ENCODE assay signal across 2 cellular contexts in the genomic region with DNA sequence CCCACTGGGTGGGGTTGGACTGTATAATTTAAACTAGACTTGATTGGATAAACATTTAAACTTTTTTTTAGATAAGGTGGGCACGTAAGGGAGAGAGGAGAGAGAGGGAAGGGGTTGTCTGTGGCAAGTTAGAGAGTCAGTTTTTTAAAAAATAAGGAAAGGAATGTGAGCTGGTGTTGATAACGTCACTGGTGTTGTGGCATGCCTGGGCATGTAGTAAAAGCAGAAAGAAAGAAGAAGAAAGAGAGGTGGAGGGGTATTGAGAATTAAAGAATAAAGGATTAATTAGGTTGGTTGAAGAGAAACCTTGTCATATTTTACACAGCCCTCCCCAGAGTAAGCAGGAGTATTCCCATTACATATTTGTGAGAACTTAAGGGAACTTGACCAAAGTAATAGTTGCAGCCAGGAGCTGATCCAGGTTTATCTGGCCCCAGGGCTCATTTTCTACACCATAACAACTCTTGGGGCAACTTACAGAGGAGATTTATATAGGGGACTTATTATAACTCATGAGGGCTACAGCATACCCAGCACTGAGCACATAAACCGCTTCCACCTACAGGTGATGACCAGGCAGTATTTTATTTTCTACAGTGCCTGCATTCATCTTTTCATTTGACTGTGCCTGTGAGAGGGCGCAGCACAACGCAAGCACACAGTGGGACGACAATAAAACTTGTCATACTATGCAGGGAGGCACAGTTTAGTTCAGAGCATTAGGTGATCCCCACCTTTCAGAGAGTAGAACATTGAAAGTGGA.
TF ChIP-seq lines count a peak whose summit lies in the region.

No MANE protein-coding gene starts in this region.

TF ChIP-seq in GM23338, 12 proteins besides CTCF, POLR2A, EP300 and RAD21:
- TF ChIP-seq, protein P1, sequence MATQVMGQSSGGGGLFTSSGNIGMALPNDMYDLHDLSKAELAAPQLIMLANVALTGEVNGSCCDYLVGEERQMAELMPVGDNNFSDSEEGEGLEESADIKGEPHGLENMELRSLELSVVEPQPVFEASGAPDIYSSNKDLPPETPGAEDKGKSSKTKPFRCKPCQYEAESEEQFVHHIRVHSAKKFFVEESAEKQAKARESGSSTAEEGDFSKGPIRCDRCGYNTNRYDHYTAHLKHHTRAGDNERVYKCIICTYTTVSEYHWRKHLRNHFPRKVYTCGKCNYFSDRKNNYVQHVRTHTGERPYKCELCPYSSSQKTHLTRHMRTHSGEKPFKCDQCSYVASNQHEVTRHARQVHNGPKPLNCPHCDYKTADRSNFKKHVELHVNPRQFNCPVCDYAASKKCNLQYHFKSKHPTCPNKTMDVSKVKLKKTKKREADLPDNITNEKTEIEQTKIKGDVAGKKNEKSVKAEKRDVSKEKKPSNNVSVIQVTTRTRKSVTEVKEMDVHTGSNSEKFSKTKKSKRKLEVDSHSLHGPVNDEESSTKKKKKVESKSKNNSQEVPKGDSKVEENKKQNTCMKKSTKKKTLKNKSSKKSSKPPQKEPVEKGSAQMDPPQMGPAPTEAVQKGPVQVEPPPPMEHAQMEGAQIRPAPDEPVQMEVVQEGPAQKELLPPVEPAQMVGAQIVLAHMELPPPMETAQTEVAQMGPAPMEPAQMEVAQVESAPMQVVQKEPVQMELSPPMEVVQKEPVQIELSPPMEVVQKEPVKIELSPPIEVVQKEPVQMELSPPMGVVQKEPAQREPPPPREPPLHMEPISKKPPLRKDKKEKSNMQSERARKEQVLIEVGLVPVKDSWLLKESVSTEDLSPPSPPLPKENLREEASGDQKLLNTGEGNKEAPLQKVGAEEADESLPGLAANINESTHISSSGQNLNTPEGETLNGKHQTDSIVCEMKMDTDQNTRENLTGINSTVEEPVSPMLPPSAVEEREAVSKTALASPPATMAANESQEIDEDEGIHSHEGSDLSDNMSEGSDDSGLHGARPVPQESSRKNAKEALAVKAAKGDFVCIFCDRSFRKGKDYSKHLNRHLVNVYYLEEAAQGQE (IDR thresholded peaks at IDR 0.05; ENCODE audit: unreplicated experiment) = no peak
- TF ChIP-seq ZNF114 (CRISPR knock-in tag; IDR thresholded peaks at IDR 0.05) = no peak
- no peak for TF ChIP-seq STAT1 (IDR thresholded peaks at IDR 0.05; ENCODE audit: unreplicated experiment)

TF ChIP-seq in WTC11, 78 proteins besides CTCF, POLR2A, EP300 and RAD21 (continued from another document):
- TF ChIP-seq, protein P2, sequence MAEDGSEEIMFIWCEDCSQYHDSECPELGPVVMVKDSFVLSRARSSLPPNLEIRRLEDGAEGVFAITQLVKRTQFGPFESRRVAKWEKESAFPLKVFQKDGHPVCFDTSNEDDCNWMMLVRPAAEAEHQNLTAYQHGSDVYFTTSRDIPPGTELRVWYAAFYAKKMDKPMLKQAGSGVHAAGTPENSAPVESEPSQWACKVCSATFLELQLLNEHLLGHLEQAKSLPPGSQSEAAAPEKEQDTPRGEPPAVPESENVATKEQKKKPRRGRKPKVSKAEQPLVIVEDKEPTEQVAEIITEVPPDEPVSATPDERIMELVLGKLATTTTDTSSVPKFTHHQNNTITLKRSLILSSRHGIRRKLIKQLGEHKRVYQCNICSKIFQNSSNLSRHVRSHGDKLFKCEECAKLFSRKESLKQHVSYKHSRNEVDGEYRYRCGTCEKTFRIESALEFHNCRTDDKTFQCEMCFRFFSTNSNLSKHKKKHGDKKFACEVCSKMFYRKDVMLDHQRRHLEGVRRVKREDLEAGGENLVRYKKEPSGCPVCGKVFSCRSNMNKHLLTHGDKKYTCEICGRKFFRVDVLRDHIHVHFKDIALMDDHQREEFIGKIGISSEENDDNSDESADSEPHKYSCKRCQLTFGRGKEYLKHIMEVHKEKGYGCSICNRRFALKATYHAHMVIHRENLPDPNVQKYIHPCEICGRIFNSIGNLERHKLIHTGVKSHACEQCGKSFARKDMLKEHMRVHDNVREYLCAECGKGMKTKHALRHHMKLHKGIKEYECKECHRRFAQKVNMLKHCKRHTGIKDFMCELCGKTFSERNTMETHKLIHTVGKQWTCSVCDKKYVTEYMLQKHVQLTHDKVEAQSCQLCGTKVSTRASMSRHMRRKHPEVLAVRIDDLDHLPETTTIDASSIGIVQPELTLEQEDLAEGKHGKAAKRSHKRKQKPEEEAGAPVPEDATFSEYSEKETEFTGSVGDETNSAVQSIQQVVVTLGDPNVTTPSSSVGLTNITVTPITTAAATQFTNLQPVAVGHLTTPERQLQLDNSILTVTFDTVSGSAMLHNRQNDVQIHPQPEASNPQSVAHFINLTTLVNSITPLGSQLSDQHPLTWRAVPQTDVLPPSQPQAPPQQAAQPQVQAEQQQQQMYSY (CRISPR knock-in tag; IDR thresholded peaks at IDR 0.05) = no peak
- TF ChIP-seq NR3C1 (CRISPR knock-in tag; conservative IDR thresholded peaks at IDR 0.05; ENCODE audit: low read depth) (no peak), GABPB1 (CRISPR knock-in tag; IDR thresholded peaks at IDR 0.05) (no peak), CREB1 (CRISPR knock-in tag; IDR thresholded peaks at IDR 0.05) (no peak), ATF1 (CRISPR knock-in tag; IDR thresholded peaks at IDR 0.05) (no peak), SMAD3 (CRISPR knock-in tag; IDR thresholded peaks at IDR 0.05; ENCODE audit: borderline replicate concordance) (no peak), ESRRA (CRISPR knock-in tag; IDR thresholded peaks at IDR 0.05; ENCODE audit: borderline replicate concordance) (no peak), ZBTB21 (CRISPR knock-in tag; IDR thresholded peaks at IDR 0.05; ENCODE audit: borderline replicate concordance) (no peak), ZNF121 (CRISPR knock-in tag; IDR thresholded peaks at IDR 0.05) (no peak), ZNF396 (CRISPR knock-in tag; IDR thresholded peaks at IDR 0.05; ENCODE audit: borderline replicate concordance) (no peak)
